ENCODE assay signal across 1 cellular context in genomic region chr4:176422511-176422910, GRCh38.
TF ChIP-seq lines count a peak whose summit lies in the region.

No MANE protein-coding gene starts in this region.

TF ChIP-seq in WTC11, 78 proteins besides CTCF, POLR2A, EP300 and RAD21 (continued from another document):
- TF ChIP-seq ARID4B (CRISPR knock-in tag; IDR thresholded peaks at IDR 0.05; ENCODE audit: borderline replicate concordance) (no peak), FOXK1 (CRISPR knock-in tag; IDR thresholded peaks at IDR 0.05) (no peak), ZNF232 (CRISPR knock-in tag; IDR thresholded peaks at IDR 0.05) (no peak), HMGA2 (CRISPR knock-in tag; IDR thresholded peaks at IDR 0.05) (no peak), USF1 (CRISPR knock-in tag; IDR thresholded peaks at IDR 0.05) (no peak), FOXJ3 (CRISPR knock-in tag; IDR thresholded peaks at IDR 0.05; ENCODE audit: borderline replicate concordance) (no peak), ERG (CRISPR knock-in tag; IDR thresholded peaks at IDR 0.05) (no peak), TCF7 (CRISPR knock-in tag; IDR thresholded peaks at IDR 0.05; ENCODE audit: low read depth) (no peak), NFYB (CRISPR knock-in tag; conservative IDR thresholded peaks at IDR 0.05; ENCODE audit: low read depth) (no peak), MXD4 (CRISPR knock-in tag; IDR thresholded peaks at IDR 0.05; ENCODE audit: borderline replicate concordance) (no peak), E2F1 (CRISPR knock-in tag; IDR thresholded peaks at IDR 0.05) (no peak), ZMAT4 (CRISPR knock-in tag; IDR thresholded peaks at IDR 0.05) (no peak), ZSCAN18 (CRISPR knock-in tag; IDR thresholded peaks at IDR 0.05) (no peak), ATF2 (CRISPR knock-in tag; IDR thresholded peaks at IDR 0.05; ENCODE audit: borderline replicate concordance, low read depth) (no peak), ZNF121 (CRISPR knock-in tag; IDR thresholded peaks at IDR 0.05) (no peak), ZNF416 (CRISPR knock-in tag; IDR thresholded peaks at IDR 0.05) (no peak), NR3C1 (CRISPR knock-in tag; conservative IDR thresholded peaks at IDR 0.05; ENCODE audit: low read depth) (no peak), TEAD1 (CRISPR knock-in tag; IDR thresholded peaks at IDR 0.05) (no peak)
